ENCODE assay signal across 8 cellular contexts in the genomic region with DNA sequence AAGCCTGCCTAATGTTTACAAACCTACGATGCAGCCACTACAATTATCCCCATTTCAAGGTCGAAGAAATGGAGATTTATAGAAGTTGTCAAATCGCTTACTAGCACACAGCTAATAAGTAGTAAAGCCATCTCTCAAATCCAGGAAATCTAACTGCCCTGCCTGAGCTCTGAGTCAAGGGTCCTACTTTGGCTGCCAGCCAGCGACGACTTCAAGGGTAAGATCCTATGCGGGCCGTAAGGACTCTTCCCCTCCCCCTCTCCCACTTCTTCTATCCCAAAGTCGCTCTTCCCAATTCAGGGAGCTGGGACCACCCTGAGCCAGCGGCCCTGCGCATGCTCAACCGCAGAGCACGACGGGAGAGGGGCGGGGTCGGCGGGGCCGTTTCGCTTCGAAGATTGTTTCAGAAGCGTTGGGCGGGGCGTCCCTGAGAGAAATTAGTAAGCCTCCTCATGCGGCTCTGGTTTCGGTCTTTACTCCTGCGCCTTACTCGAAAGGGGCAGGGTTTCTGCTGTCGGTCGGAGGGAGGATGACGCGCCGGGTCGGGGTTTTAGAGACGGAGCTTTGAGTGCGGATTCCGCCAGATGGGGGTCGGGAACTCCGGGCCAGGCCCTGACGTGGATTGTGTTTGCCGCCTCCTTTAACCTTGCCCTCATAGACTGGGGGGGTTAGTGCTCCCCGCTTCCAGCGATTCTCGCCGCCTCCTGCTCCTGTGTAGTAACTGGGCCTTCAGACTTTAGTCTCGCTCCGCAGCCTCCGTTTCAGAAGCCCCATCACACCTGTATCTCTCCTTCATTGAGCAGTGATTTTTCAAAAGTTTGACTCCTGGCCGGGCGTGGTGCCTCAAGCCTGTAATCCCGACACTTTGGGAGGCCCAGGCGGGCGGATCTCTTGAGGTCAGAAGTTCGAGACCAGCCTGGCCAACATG. TPM values are rescaled to one million over a fixed set of nuclear protein-coding genes. Genes with fewer than 3 reads are reported as not detected.
DNase-seq lines count a peak whose midpoint lies in the region; ATAC-seq and TF ChIP-seq lines count a peak whose summit lies in the region.

ZMYM1 (plus strand) TSS at position 383 of the 928 bp plus-strand sequence. CDS start 14,603 bp downstream, outside the sequence.

- peak within 1 kb of the TSS; percentile 63 to 86 (median 74) for H3K4me3 ChIP-seq in adrenal gland
- H3K4me3 ChIP-seq in upper lobe of left lung = peak within 1 kb of the TSS; percentile 61 to 74 (median 68)

- H3K27ac ChIP-seq in adrenal gland (peak within 1 kb of the TSS; percentile 84 to 91 (median 89)), upper lobe of left lung (peak within 1 kb of the TSS; percentile 75 to 93 (median 90))

- ATAC-seq in HG02610 (IDR thresholded peaks at IDR 0.05; ENCODE audit: unreplicated experiment) = peak; percentile 96
- ATAC-seq in left cardiac atrium = peak; percentile 98 to 99
- ATAC-seq in upper lobe of left lung (ENCODE audit: low FRiP score in 2 of 2) = peak; percentile 92 to 98

- TF ChIP-seq EP300 in upper lobe of left lung (IDR thresholded peaks at IDR 0.05) = no peak

- WGBS in adrenal gland, 4 donors = 0 to 1% (median 0%) methylated on average over 24 to 52 of the region's 52 CpGs
- 0 to 1% methylated on average over 36 to 46 of the region's 52 CpGs for WGBS in upper lobe of left lung, 2 donors

- TF ChIP-seq POLR2A in adrenal gland (IDR thresholded peaks at IDR 0.05) (peak in 1 of 2 donors; percentile 72), upper lobe of left lung (IDR thresholded peaks at IDR 0.05) (peak in 3 of 4 donors; percentile 31 to 71 (median 33))

- H3K9me3 ChIP-seq in adrenal gland (replicated peaks in 1 of 3) = no peaks in the 10 kb centered on the region
- no peaks in the 10 kb centered on the region for H3K9me3 ChIP-seq in upper lobe of left lung

- H3K36me3 ChIP-seq in adrenal gland (replicated peaks in 1 of 2) (no peaks in the 10 kb centered on the region), upper lobe of left lung (no peaks in the 10 kb centered on the region)

- no peak for TF ChIP-seq CTCF in GM10266 (IDR thresholded peaks at IDR 0.05; ENCODE audit: control insufficient read depth, insufficient read depth, low read depth, missing control alignments)
- TF ChIP-seq CTCF in adrenal gland (IDR thresholded peaks at IDR 0.05) = no peak
- no peak for TF ChIP-seq CTCF in upper lobe of left lung (IDR thresholded peaks at IDR 0.05)

- intact Hi-C loops in adrenal gland (cut with DNase I) (no loop called here), left cardiac atrium (cut with DNase I) (loop anchor here in 1 of 2 donors (5.0 kb wide), 1 partner anchor 113 kb away; the partner anchor contains the start of gene SFPQ), posterior vena cava (cut with DNase I) (no loop called here)

- H3K4me1 ChIP-seq in adrenal gland (replicated peaks in 1 of 2) (peaks cover 0 to 15% of the 10 kb centered on the region in 2 donors), upper lobe of left lung (peaks cover 7 to 20% (median 13%) of the 10 kb centered on the region in 4 donors)

- DNase-seq in GM10266 (ENCODE audit: extremely low spot score) (peak; percentile 86), NCI-H1105 (lab: John Stamatoyannopoulos, UW) (peak; percentile 87), SW 1271 (lab: John Stamatoyannopoulos, UW) (peak; percentile 63 to 83), adrenal gland (peak; percentile 83 to 91 (median 88)), left cardiac atrium (peak; percentile 90), posterior vena cava (ENCODE audit: low spot score) (peak; percentile 96), upper lobe of left lung (peak; percentile 84 to 96)

- H3K27me3 ChIP-seq in adrenal gland (no peaks in the 10 kb centered on the region), upper lobe of left lung (no peaks in the 10 kb centered on the region)

RNA-seq across cellular contexts. Expression of gene ZMYM1, which starts in this region (rescaled TPM):
- total RNA-seq in adrenal gland (10 to 100 TPM in 6 of 8 donors, 1 to 10 TPM in 2; 7.8 to 20.1 (median 12.9) TPM), left cardiac atrium (1 to 10 TPM; 6.9 to 7.5 TPM), posterior vena cava (10 to 100 TPM; 12.8 to 14.4 TPM), upper lobe of left lung (10 to 100 TPM in 4 of 6 donors, 1 to 10 TPM in 2; 6.3 to 16.6 (median 10.3) TPM)
- polyA plus RNA-seq in adrenal gland = 1 to 10 TPM; 3.7 to 8.9 (median 8.0) TPM

Comparison
In these comparisons a context has a peak if more than half of its experiments do, and no peak if none do; other contexts are left out.
1. Peak in every context shown above with its lines: DNase-seq, ATAC-seq, H3K4me3 ChIP-seq and H3K27ac ChIP-seq.